ENCODE assay signal across 1 cellular context in genomic region chr7:22584179-22584578, GRCh38.
TF ChIP-seq lines count a peak whose summit lies in the region.

No MANE protein-coding gene starts in this region.

TF ChIP-seq in H1, 55 proteins besides CTCF, POLR2A, EP300 and RAD21:
- TF ChIP-seq BCL11A (IDR thresholded peaks at IDR 0.05; ENCODE audit: low read depth in 2 of 2, low read length in 2 of 2): no peak
- no peak for TF ChIP-seq CHD1 (IDR thresholded peaks at IDR 0.05; ENCODE audit: low read depth, low read length)
- no peak for TF ChIP-seq SP2 (IDR thresholded peaks at IDR 0.05; ENCODE audit: low read length)
- TF ChIP-seq SIN3A (conservative IDR thresholded peaks at IDR 0.05 in 1 of 2, IDR thresholded peaks at IDR 0.05 in 1 of 2; ENCODE audit: low read depth in 1 of 2, low read length in 2 of 2): no peak
- TF ChIP-seq NRF1 (IDR thresholded peaks at IDR 0.05; ENCODE audit: low read depth, low read length): no peak
- TF ChIP-seq TEAD4 (IDR thresholded peaks at IDR 0.05; ENCODE audit: low read depth, low read length): no peak
- no peak for TF ChIP-seq CHD2 (IDR thresholded peaks at IDR 0.05; ENCODE audit: low read length)
- TF ChIP-seq HDAC2 (IDR thresholded peaks at IDR 0.05; ENCODE audit: borderline replicate concordance in 1 of 2, low read depth in 2 of 2, low read length in 2 of 2): no peak
- TF ChIP-seq SIX5 (IDR thresholded peaks at IDR 0.05; ENCODE audit: low read depth, low read length): no peak
- TF ChIP-seq GABPA (IDR thresholded peaks at IDR 0.05; ENCODE audit: borderline replicate concordance, insufficient read depth, low read length): no peak
- TF ChIP-seq JUND (IDR thresholded peaks at IDR 0.05; ENCODE audit: low read length): no peak
- TF ChIP-seq KDM5A (IDR thresholded peaks at IDR 0.05; ENCODE audit: low read length): no peak
